Comparison of ENCODE assay signal across 22 cellular contexts in the genomic region with DNA sequence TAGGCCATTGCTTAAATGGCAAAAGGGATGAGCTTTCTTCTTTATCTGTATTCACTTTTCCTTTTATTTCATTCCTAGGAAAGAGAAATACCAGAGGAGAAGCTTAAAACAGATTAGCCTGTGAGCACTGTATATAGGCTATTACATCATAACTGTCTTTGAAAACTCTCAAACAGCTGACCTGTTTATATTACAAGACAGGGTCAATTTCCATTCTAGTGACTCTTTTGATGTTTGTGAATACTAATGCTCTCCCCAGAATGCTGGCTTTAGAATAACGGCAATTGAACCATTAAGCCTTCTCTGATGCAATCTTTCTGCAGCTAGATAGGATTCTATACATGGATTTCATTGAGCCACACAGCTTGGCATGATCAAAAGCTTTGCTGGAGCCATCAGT.
"Had no signal": no experiment of that assay in that cellular context is flagged by ENCODE, and none has a peak within 500 bp of the region (broad histone marks: within the 10 kb centered on the region; RNA-seq: fewer than 3 reads in every experiment).

No MANE protein-coding gene starts in this region.

- DNase-seq: activated B cell treated with CpG ODN at 0.5 μM for 24 hours; activated CD4-positive, alpha-beta memory T cell treated with anti-CD3 and anti-CD28 coated beads for 36 hours; activated CD4-positive, alpha-beta T cell treated with anti-CD3 and anti-CD28 coated beads for 1 hour; activated CD4-positive, alpha-beta T cell treated with anti-CD3 and anti-CD28 coated beads, Interleukin-2, amount 10 ng/mL, durations not matched to agents 7 days and 5 days; activated CD8-positive, alpha-beta memory T cell treated with anti-CD3 and anti-CD28 coated beads for 24 hours; activated gamma-delta T cell; activated naive CD4-positive, alpha-beta T cell treated with anti-CD3 and anti-CD28 coated beads for 36 hours; activated T-cell treated with anti-CD3 and anti-CD28 coated beads for 4 hours; activated T-cell treated with anti-CD3 and anti-CD28 coated beads, Interleukin-2, amount 50 U/mL, for 48 hours; amygdala; MM.1S; NCI-H1105; NCI-H1436 treated with DMSO at 0.1 percent for 48 hours; NCI-H2029; NCI-H2107; NCI-H446 treated with DMSO at 0.1 percent for 48 hours; NCI-H526 treated with DMSO at 0.1 percent for 48 hours; PC-3; SHP77 treated with DMSO at 0.1 percent for 48 hours; T-helper 17 cell; T-helper 9 cell had no signal

- ATAC-seq: activated T-helper 17 cell treated with anti-CD3 and anti-CD28 coated beads, Interleukin-2, amount 50 U/mL, for 72 hours; PC-3; T-helper 17 cell had no signal
